ENCODE assay signal across 1 cellular context in the genomic region with DNA sequence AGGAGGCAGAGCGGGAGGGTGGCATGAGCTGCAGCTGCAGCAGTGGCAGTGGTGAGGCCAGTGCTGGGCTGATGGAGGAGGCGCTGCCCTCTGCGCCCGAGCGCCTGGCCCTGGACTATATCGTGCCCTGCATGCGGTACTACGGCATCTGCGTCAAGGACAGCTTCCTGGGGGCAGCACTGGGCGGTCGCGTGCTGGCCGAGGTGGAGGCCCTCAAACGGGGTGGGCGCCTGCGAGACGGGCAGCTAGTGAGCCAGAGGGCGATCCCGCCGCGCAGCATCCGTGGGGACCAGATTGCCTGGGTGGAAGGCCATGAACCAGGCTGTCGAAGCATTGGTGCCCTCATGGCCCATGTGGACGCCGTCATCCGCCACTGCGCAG.
TF ChIP-seq lines count a peak whose summit lies in the region.

No MANE protein-coding gene starts in this region.

TF ChIP-seq in IMR-90, 13 proteins besides CTCF, POLR2A, EP300 and RAD21:
- TF ChIP-seq, protein P1, sequence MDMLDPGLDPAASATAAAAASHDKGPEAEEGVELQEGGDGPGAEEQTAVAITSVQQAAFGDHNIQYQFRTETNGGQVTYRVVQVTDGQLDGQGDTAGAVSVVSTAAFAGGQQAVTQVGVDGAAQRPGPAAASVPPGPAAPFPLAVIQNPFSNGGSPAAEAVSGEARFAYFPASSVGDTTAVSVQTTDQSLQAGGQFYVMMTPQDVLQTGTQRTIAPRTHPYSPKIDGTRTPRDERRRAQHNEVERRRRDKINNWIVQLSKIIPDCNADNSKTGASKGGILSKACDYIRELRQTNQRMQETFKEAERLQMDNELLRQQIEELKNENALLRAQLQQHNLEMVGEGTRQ (IDR thresholded peaks at IDR 0.05; ENCODE audit: low read depth, low read length) = no peak
- TF ChIP-seq MAZ (IDR thresholded peaks at IDR 0.05; ENCODE audit: borderline replicate concordance, low read depth, low read length) (no peak), FOS (IDR thresholded peaks at IDR 0.05; ENCODE audit: low read depth, low read length) (no peak)
